In genomic region chr21:22200378-22201092, GRCh38 we compare ENCODE assay signal across 1 cellular context.
TF ChIP-seq lines count a peak whose summit lies in the region.

No MANE protein-coding gene starts in this region.

TF ChIP-seq in K562, 482 proteins besides CTCF, POLR2A, EP300 and RAD21 (continued from another document and continues in another):
- TF ChIP-seq CTCFL (IDR thresholded peaks at IDR 0.05; ENCODE audit: borderline replicate concordance, insufficient read depth, low read depth, low read length, poor library complexity, severe bottlenecking) (no peak), ZNF511 (CRISPR knock-in tag; IDR thresholded peaks at IDR 0.05) (no peak), ZNF384 (IDR thresholded peaks at IDR 0.05; ENCODE audit: low read depth, low read length) (no peak), ZNF57 (CRISPR knock-in tag; IDR thresholded peaks at IDR 0.05) (no peak), FOXP1 (CRISPR knock-in tag; IDR thresholded peaks at IDR 0.05) (no peak), L3MBTL2 (IDR thresholded peaks at IDR 0.05) (no peak), TRIM28 (IDR thresholded peaks at IDR 0.05) (no peak), RCOR1 (IDR thresholded peaks at IDR 0.05; ENCODE audit: borderline replicate concordance in 1 of 2, low read depth in 2 of 2, low read length in 2 of 2) (no peak), ZNF518B (CRISPR knock-in tag; IDR thresholded peaks at IDR 0.05) (no peak), PCBP1 (IDR thresholded peaks at IDR 0.05; ENCODE audit: low read depth, low read length, poor library complexity, severe bottlenecking) (no peak), PRDM10 (IDR thresholded peaks at IDR 0.05; ENCODE audit: partially characterized antibody) (peak; percentile 38), MEIS2 (IDR thresholded peaks at IDR 0.05; ENCODE audit: partially characterized antibody) (peak; percentile 5), USF1 (CRISPR knock-in tag; IDR thresholded peaks at IDR 0.05) (no peak), ZNF76 (CRISPR knock-in tag; IDR thresholded peaks at IDR 0.05; ENCODE audit: borderline replicate concordance) (no peak), ZNF175 (CRISPR knock-in tag; IDR thresholded peaks at IDR 0.05; ENCODE audit: low read depth) (no peak), ZNF830 (CRISPR knock-in tag; IDR thresholded peaks at IDR 0.05) (no peak), DIDO1 (tag; IDR thresholded peaks at IDR 0.05; ENCODE audit: low read depth) (no peak), ZEB2 (IDR thresholded peaks at IDR 0.05) (peak; percentile 34; the same call in 1 of the 2 replicates), E2F3 (CRISPR knock-in tag; IDR thresholded peaks at IDR 0.05) (no peak), E2F8 (IDR thresholded peaks at IDR 0.05; ENCODE audit: low read depth, partially characterized antibody) (no peak), HMGXB4 (CRISPR knock-in tag; IDR thresholded peaks at IDR 0.05) (no peak), BACH1 (tag; IDR thresholded peaks at IDR 0.05) (no peak), CBFA2T2 (conservative IDR thresholded peaks at IDR 0.05) (peak; percentile 56), ZBTB43 (CRISPR knock-in tag; IDR thresholded peaks at IDR 0.05) (no peak), ZBTB34 (CRISPR knock-in tag; IDR thresholded peaks at IDR 0.05) (no peak), PPARD (CRISPR knock-in tag; IDR thresholded peaks at IDR 0.05) (no peak), ZFP30 (CRISPR knock-in tag; IDR thresholded peaks at IDR 0.05; ENCODE audit: borderline replicate concordance) (no peak), ZNF592 (IDR thresholded peaks at IDR 0.05) (no peak)
